Comparison of ENCODE assay signal across 19 cellular contexts in genomic region chr17:16941072-16941641, GRCh38. TPM values are rescaled to one million over a fixed set of nuclear protein-coding genes. Genes with fewer than 3 reads are reported as not detected.
DNase-seq lines count a peak whose midpoint lies in the region; ATAC-seq and TF ChIP-seq lines count a peak whose summit lies in the region.
"Had no signal": no experiment of that assay in that cellular context is flagged by ENCODE, and none has a peak within 500 bp of the region (broad histone marks: within the 10 kb centered on the region; RNA-seq: fewer than 3 reads in every experiment).

No MANE protein-coding gene starts in this region.

- no peaks in the 10 kb centered on the region for H3K36me3 Mint-ChIP-seq in WTC11
- peaks cover 41% of the 10 kb centered on the region for H3K36me3 Mint-ChIP-seq in memory B cell
- H3K36me3 Mint-ChIP-seq in stimulated activated memory B cell treated with anti-CD40 and anti-IgM and Interleukin-4, amounts not matched to agents 10 μg/mL and 1 μg/mL and 100 μg/mL, for 72 hours: peaks cover 61% of the 10 kb centered on the region

- CTCF ChIA-PET in WTC11 (lab: Charles Lee): interaction anchor here (1.0 to 1.6 kb wide), 4 partner anchors 42 to 200 kb away, joined by 3 to 17 read pairs (median 7); no protein-coding TSS in a partner anchor

- no peaks in the 10 kb centered on the region for H3K9me3 Mint-ChIP-seq in WTC11
- no peaks in the 10 kb centered on the region for H3K9me3 Mint-ChIP-seq in memory B cell
- no peaks in the 10 kb centered on the region for H3K9me3 Mint-ChIP-seq in stimulated activated memory B cell treated with anti-CD40 and anti-IgM and Interleukin-4, amounts not matched to agents 10 μg/mL and 1 μg/mL and 100 μg/mL, for 72 hours
- H3K9me3 Mint-ChIP-seq: CD4-positive, alpha-beta T cell; GM23338 had no signal

- no peak for TF ChIP-seq CTCF in WTC11 (IDR thresholded peaks at IDR 0.05)

- POLR2A ChIA-PET in WTC11 (lab: Charles Lee): no interaction called here

- H3K4me3 Mint-ChIP-seq in WTC11: no peak overlapping the region
- H3K4me3 Mint-ChIP-seq in memory B cell: no peak overlapping the region
- no peak overlapping the region for H3K4me3 Mint-ChIP-seq in stimulated activated memory B cell treated with anti-CD40 and anti-IgM and Interleukin-4, amounts not matched to agents 10 μg/mL and 1 μg/mL and 100 μg/mL, for 72 hours
- H3K4me3 Mint-ChIP-seq: CD4-positive, alpha-beta T cell; GM23338 had no signal

- peak; percentile 15 for TF ChIP-seq POLR2A in GM18526 (IDR thresholded peaks at IDR 0.05; ENCODE audit: extremely low read depth, insufficient read length)

- peak; percentile 4 for DNase-seq in WTC11 (ENCODE audit: low spot score)
- DNase-seq in memory B cell (ENCODE audit: low spot score in 2 of 2): no peak
- DNase-seq in EL: no peak
- DNase-seq: ACHN, AML-193, Calu3, DMS53, NCI-H1105 treated with DMSO at 0.1 percent for 48 hours, NCI-H1694 treated with DMSO at 0.1 percent for 48 hours, NCI-H2107, NCI-H345, NCI-H526 had no signal

- ATAC-seq in WTC11 (no peak), memory B cell (ENCODE audit: low read depth) (no peak), HG02870 (IDR thresholded peaks at IDR 0.05; ENCODE audit: unreplicated experiment) (no peak), GM21515 (IDR thresholded peaks at IDR 0.05; ENCODE audit: unreplicated experiment) (no peak)
- ATAC-seq in stimulated activated memory B cell treated with anti-CD40 and anti-IgM and Interleukin-4, amounts not matched to agents 10 μg/mL and 1 μg/mL and 100 μg/mL, for 72 hours: no peak

- peaks cover 37% of the 10 kb centered on the region for H3K4me1 Mint-ChIP-seq in WTC11
- peaks cover 42% of the 10 kb centered on the region for H3K4me1 Mint-ChIP-seq in memory B cell
- H3K4me1 Mint-ChIP-seq in stimulated activated memory B cell treated with anti-CD40 and anti-IgM and Interleukin-4, amounts not matched to agents 10 μg/mL and 1 μg/mL and 100 μg/mL, for 72 hours: peaks cover 68% of the 10 kb centered on the region

- H3K27me3 Mint-ChIP-seq in WTC11 (ENCODE audit: low read depth) (no peaks in the 10 kb centered on the region), memory B cell (no peaks in the 10 kb centered on the region)
- no peaks in the 10 kb centered on the region for H3K27me3 Mint-ChIP-seq in stimulated activated memory B cell treated with anti-CD40 and anti-IgM and Interleukin-4, amounts not matched to agents 10 μg/mL and 1 μg/mL and 100 μg/mL, for 72 hours
- H3K27me3 Mint-ChIP-seq: CD4-positive, alpha-beta T cell had no signal

- no peak overlapping the region for H3K27ac Mint-ChIP-seq in WTC11
- H3K27ac Mint-ChIP-seq in memory B cell: peak overlapping the region; percentile 84
- peak overlapping the region; percentile 16 for H3K27ac Mint-ChIP-seq in stimulated activated memory B cell treated with anti-CD40 and anti-IgM and Interleukin-4, amounts not matched to agents 10 μg/mL and 1 μg/mL and 100 μg/mL, for 72 hours
- H3K27ac Mint-ChIP-seq: CD4-positive, alpha-beta T cell; GM23338 had no signal

TF ChIP-seq in WTC11, 78 proteins besides CTCF, POLR2A, EP300 and RAD21:
- TF ChIP-seq, protein P1, sequence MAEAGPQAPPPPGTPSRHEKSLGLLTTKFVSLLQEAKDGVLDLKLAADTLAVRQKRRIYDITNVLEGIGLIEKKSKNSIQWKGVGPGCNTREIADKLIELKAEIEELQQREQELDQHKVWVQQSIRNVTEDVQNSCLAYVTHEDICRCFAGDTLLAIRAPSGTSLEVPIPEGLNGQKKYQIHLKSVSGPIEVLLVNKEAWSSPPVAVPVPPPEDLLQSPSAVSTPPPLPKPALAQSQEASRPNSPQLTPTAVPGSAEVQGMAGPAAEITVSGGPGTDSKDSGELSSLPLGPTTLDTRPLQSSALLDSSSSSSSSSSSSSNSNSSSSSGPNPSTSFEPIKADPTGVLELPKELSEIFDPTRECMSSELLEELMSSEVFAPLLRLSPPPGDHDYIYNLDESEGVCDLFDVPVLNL (CRISPR knock-in tag; IDR thresholded peaks at IDR 0.05; ENCODE audit: borderline replicate concordance, low read depth): no peak
- TF ChIP-seq CREB1 (CRISPR knock-in tag; IDR thresholded peaks at IDR 0.05) (no peak), FOXK1 (CRISPR knock-in tag; IDR thresholded peaks at IDR 0.05) (no peak), ZNF671 (CRISPR knock-in tag; IDR thresholded peaks at IDR 0.05) (no peak), ARID4B (CRISPR knock-in tag; IDR thresholded peaks at IDR 0.05; ENCODE audit: borderline replicate concordance) (no peak)

RNA-seq across cellular contexts. Expression of gene TNFRSF13B, which starts 30.8 kb away (rescaled TPM):
- total RNA-seq in WTC11 (2021): 0.18 TPM in 2 of 3 replicates, not detected in the other
- total RNA-seq: Calu3; CD4-positive, alpha-beta T cell; GM23338; LHCN-M2 had no signal
